Comparison of ENCODE assay signal across 8 cellular contexts in the genomic region with DNA sequence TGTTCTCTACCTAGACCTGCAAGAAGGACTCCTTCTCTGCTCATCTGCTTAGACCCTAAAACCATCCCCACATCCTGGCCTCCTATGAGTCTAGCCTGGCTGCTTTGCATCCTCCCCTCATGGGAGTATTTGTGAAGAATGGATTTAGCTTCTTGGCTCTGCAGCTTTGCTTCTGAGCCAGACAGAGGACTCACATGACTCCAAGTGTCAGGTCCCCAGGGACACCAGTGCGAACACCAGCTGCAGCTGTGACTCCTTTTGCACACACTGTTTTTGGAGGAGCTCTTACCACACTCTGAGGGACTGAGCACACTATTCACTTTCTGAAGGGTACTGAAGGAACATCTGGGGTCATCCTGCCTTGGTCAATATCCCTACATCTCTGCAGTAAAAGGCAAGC.
A peak's percentile ranks its signal among the peaks of the same experiment; 100 is the strongest.
DNase-seq lines count a peak whose midpoint lies in the region; ATAC-seq, FAIRE-seq and TF ChIP-seq lines count a peak whose summit lies in the region.

No MANE protein-coding gene starts in this region.

- TF ChIP-seq POLR2A in H54 (IDR thresholded peaks at IDR 0.05; ENCODE audit: low read depth, low read length): no peak

- peak in 22 of 61 donors; percentile 5 to 41 (median 13) for DNase-seq in caudate nucleus (lab: John Stamatoyannopoulos, UW)
- DNase-seq in sciatic nerve (ENCODE audit: low spot score): peak; percentile 84
- DNase-seq in H54 (ENCODE audit: insufficient read length, low spot score): no peak
- DNase-seq in activated CD4-positive, CD25-positive, alpha-beta regulatory T cell (lab: John Stamatoyannopoulos, UW): no peak
- no peak for DNase-seq in NCI-H1694 (lab: John Stamatoyannopoulos, UW)

- H3K27me3 ChIP-seq in BLaER1: no peaks in the 10 kb centered on the region

- no peak for FAIRE-seq in H54 (lab: Jason Lieb, UNC)

- peak overlapping the region; percentile 29; the same call in 1 of the 2 replicates for H3K4me3 ChIP-seq in BLaER1

- H3K4me1 ChIP-seq in BLaER1: peaks cover 80% of the 10 kb centered on the region

- ATAC-seq in GM19397 (IDR thresholded peaks at IDR 0.05; ENCODE audit: unreplicated experiment) (peak; percentile 84), HG03378 (IDR thresholded peaks at IDR 0.05; ENCODE audit: unreplicated experiment) (peak; percentile 82), sciatic nerve (peak; percentile 96)

- H3K9me3 ChIP-seq in BLaER1: 0 out of 2 replicates have a peak, but pooled peaks cover 4% of the 10 kb centered on the region

- H3K9ac ChIP-seq in BLaER1: peak overlapping the region; percentile 33

- intact Hi-C loops in sciatic nerve (cut with DNase I): no loop called here

- H3K36me3 ChIP-seq in BLaER1: no peaks in the 10 kb centered on the region

- H3K4me2 ChIP-seq in BLaER1: peak overlapping the region; percentile 76

- peak overlapping the region; percentile 78 for H3K27ac ChIP-seq in BLaER1
- peak overlapping the region; percentile 52 for H3K27ac ChIP-seq in caudate nucleus (ENCODE audit: low read depth, low read length)

- no peaks in the 10 kb centered on the region for H4K20me1 ChIP-seq in BLaER1
